1 cellular context compared by ENCODE assay signal in the genomic region with DNA sequence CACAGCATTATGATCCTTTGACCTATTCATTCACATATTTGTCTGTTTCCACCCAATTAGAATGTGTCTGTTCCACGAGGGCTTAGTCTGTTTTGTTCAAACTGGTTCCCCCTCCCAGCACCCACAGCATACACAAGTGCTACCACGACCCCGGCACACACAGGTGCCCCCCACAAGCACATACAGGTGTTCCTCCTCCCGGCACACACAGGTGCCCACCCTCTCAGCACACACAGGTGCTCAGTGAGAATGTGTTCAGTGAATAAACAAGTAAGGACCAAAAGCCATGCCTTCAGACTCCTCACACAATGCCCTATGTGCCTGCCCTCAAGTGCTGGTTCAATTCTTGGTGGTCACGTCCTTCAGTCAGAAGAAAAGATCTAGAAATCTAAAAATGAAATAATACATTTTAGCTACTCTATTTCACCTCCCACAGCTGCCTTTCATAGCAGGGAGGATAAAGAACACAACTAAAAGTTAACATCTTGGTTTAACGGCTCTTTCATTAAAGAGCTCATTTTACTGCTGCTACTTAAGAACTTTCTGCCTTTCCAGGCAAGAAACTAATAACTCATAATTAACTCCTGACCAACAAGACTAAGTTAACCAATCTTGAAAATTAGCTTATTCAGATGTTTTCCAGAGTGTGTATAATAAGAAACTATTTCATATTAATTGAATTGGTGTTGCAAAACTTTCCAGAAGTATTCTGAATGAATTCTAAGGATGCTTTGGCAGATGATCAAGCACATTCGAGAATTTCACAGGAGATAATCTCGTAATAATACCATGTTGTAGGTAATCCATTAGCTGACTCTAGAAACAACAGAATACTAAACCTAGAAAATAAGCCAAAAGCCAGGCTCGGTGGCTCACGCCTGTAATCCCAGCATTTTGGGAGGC.
TF ChIP-seq lines count a peak whose summit lies in the region.

No MANE protein-coding gene starts in this region.

TF ChIP-seq in HCT116, 20 proteins besides CTCF, POLR2A, EP300 and RAD21:
- TF ChIP-seq, protein P1, sequence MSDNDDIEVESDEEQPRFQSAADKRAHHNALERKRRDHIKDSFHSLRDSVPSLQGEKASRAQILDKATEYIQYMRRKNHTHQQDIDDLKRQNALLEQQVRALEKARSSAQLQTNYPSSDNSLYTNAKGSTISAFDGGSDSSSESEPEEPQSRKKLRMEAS (IDR thresholded peaks at IDR 0.05) = no peak
- TF ChIP-seq EZH2 (IDR thresholded peaks at IDR 0.05) = no peak
- 0 out of 2 replicates have a peak, but pooled peaks have one; percentile 39 for TF ChIP-seq POLR2AphosphoS5 (IDR thresholded peaks at IDR 0.05; ENCODE audit: low read depth, low read length)
TF ChIP-seq in HCT116: peak in this region for 1.
